18 cellular contexts compared by ENCODE assay signal in genomic region chr12:121331268-121331667, GRCh38. TPM values are rescaled to one million over a fixed set of nuclear protein-coding genes. Genes with fewer than 3 reads are reported as not detected.
A peak's percentile ranks its signal among the peaks of the same experiment; 100 is the strongest.
DNase-seq lines count a peak whose midpoint lies in the region; ATAC-seq, FAIRE-seq and TF ChIP-seq lines count a peak whose summit lies in the region.
"Had no signal": no experiment of that assay in that cellular context is flagged by ENCODE, and none has a peak within 500 bp of the region (broad histone marks: within the 10 kb centered on the region; RNA-seq: fewer than 3 reads in every experiment).

No MANE protein-coding gene starts in this region.

- H3K27ac Mint-ChIP-seq in activated CD4-positive, alpha-beta T cell treated with anti-CD3 and anti-CD28 coated beads, Interleukin-2, amount 10 ng/mL, durations not matched to agents 24 days and 14 days = no peak overlapping the region
- H3K27ac Mint-ChIP-seq in naive thymus-derived CD8-positive, alpha-beta T cell = peak overlapping the region in 2 of 10 donors; percentile 32 to 51

- H3K9me3 Mint-ChIP-seq in activated CD4-positive, alpha-beta T cell treated with anti-CD3 and anti-CD28 coated beads, Interleukin-2, amount 10 ng/mL, durations not matched to agents 24 days and 14 days = no peaks in the 10 kb centered on the region
- no peaks in the 10 kb centered on the region for H3K9me3 Mint-ChIP-seq in naive thymus-derived CD8-positive, alpha-beta T cell
- H3K9me3 Mint-ChIP-seq: CD4-positive, CD25-positive, alpha-beta regulatory T cell had no signal

- H3K9me3 ChIP-seq in SK-N-MC (ENCODE audit: low read depth, low read length) = no peaks in the 10 kb centered on the region
- H3K9me3 ChIP-seq in pancreas = no peaks in the 10 kb centered on the region
- H3K9me3 ChIP-seq in MG63 = no peaks in the 10 kb centered on the region
- H3K9me3 ChIP-seq: Caco-2, SJCRH30 had no signal

- H3K9ac ChIP-seq in SK-N-MC (ENCODE audit: insufficient read length) = no peak overlapping the region
- H3K9ac ChIP-seq: KMS-11 had no signal

- TF ChIP-seq CTCF in fibroblast of mammary gland (conservative IDR thresholded peaks at IDR 0.05; ENCODE audit: control insufficient read depth, insufficient read depth, low read depth, low read length) (no peak), pancreas (IDR thresholded peaks at IDR 0.05) (no peak)

- no peaks in the 10 kb centered on the region for H3K27me3 Mint-ChIP-seq in activated CD4-positive, alpha-beta T cell treated with anti-CD3 and anti-CD28 coated beads, Interleukin-2, amount 10 ng/mL, durations not matched to agents 24 days and 14 days
- no peaks in the 10 kb centered on the region for H3K27me3 Mint-ChIP-seq in naive thymus-derived CD8-positive, alpha-beta T cell
- H3K27me3 Mint-ChIP-seq: CD4-positive, CD25-positive, alpha-beta regulatory T cell had no signal

- DNase-seq in DMS53 treated with DMSO at 0.1 percent for 48 hours (lab: John Stamatoyannopoulos, UW; ENCODE audit: unreplicated experiment) = peak; percentile 6
- DNase-seq in SK-N-MC (ENCODE audit: low read depth, low spot score) = no peak
- DNase-seq in fibroblast of mammary gland (ENCODE audit: low read depth) = peak; percentile 5
- DNase-seq in pancreas = no peak
- DNase-seq in activated CD4-positive, alpha-beta T cell treated with anti-CD3 and anti-CD28 coated beads, Interleukin-2, amount 10 ng/mL, durations not matched to agents 24 days and 14 days = no peak
- no peak for DNase-seq in naive thymus-derived CD8-positive, alpha-beta T cell
- DNase-seq in MG63 = no peak
- DNase-seq: Caco-2; CD4-positive, CD25-positive, alpha-beta regulatory T cell; H7; NCI-H1048; NCI-H1694; NCI-H2107; NCI-H446; NCI-H748 treated with DMSO at 0.1 percent for 48 hours; OCI-M1; SJCRH30 had no signal

- H3K27me3 ChIP-seq in pancreas (no peaks in the 10 kb centered on the region), MG63 (no peaks in the 10 kb centered on the region)
- H3K27me3 ChIP-seq: SJCRH30 had no signal

- 53 to 56% methylated on average over 7 of the region's 7 CpGs for WGBS in pancreas, 2 donors

- H3K36me3 Mint-ChIP-seq in activated CD4-positive, alpha-beta T cell treated with anti-CD3 and anti-CD28 coated beads, Interleukin-2, amount 10 ng/mL, durations not matched to agents 24 days and 14 days (ENCODE audit: low read depth) = peaks cover 71% of the 10 kb centered on the region
- peaks cover 0 to 93% (median 27%) of the 10 kb centered on the region in 3 donors for H3K36me3 Mint-ChIP-seq in naive thymus-derived CD8-positive, alpha-beta T cell

- intact Hi-C loops in pancreas (cut with DNase I) = loop anchor here in 2 of 3 donors (5.0 to 10.0 kb wide), 2 partner anchors 111 to 114 kb away; no protein-coding TSS in a partner anchor
- intact Hi-C loops in activated CD4-positive, alpha-beta T cell treated with anti-CD3 and anti-CD28 coated beads, Interleukin-2, amount 10 ng/mL, durations not matched to agents 24 days and 14 days (cut with micrococcal nuclease) = loop anchor here (5.0 kb wide), 1 partner anchor 96 kb away; no protein-coding TSS in a partner anchor

- H3K4me1 ChIP-seq in pancreas = peaks cover 15 to 33% (median 28%) of the 10 kb centered on the region in 3 donors
- H3K4me1 ChIP-seq: Caco-2, SJCRH30 had no signal

- H3K36me3 ChIP-seq in SK-N-MC (ENCODE audit: insufficient read depth, low read length) (peaks cover 90% of the 10 kb centered on the region), pancreas (peaks cover 0 to 50% (median 0%) of the 10 kb centered on the region in 3 donors), MG63 (peaks cover 96% of the 10 kb centered on the region)

- no peak for FAIRE-seq in pancreas (lab: Jason Lieb, UNC)

- H3K4me1 Mint-ChIP-seq in activated CD4-positive, alpha-beta T cell treated with anti-CD3 and anti-CD28 coated beads, Interleukin-2, amount 10 ng/mL, durations not matched to agents 24 days and 14 days = peaks cover 3% of the 10 kb centered on the region
- peaks cover 0 to 3% (median 1%) of the 10 kb centered on the region in 4 donors for H3K4me1 Mint-ChIP-seq in naive thymus-derived CD8-positive, alpha-beta T cell

- peak in 3 of 4 donors; percentile 28 to 54 (median 41) for ATAC-seq in pancreas
- ATAC-seq in naive thymus-derived CD8-positive, alpha-beta T cell = no peak

- H3K27ac ChIP-seq in SK-N-MC (0 out of 2 replicates have a peak overlapping the region, but pooled peaks have one; percentile 26), pancreas (peak overlapping the region in 3 of 4 donors; percentile 6 to 62 (median 53))
- H3K27ac ChIP-seq: KMS-11, SJCRH30 had no signal

- POLR2A ChIA-PET in naive thymus-derived CD8-positive, alpha-beta T cell (lab: Charles Lee) = no interaction called here

- no peak overlapping the region for H3K4me3 ChIP-seq in SK-N-MC
- no peak overlapping the region for H3K4me3 ChIP-seq in fibroblast of mammary gland (ENCODE audit: control insufficient read depth, low read depth, low read length)
- H3K4me3 ChIP-seq in pancreas = no peak overlapping the region
- no peak overlapping the region for H3K4me3 ChIP-seq in MG63
- H3K4me3 ChIP-seq: SJCRH30 had no signal

- H3K4me3 Mint-ChIP-seq in activated CD4-positive, alpha-beta T cell treated with anti-CD3 and anti-CD28 coated beads, Interleukin-2, amount 10 ng/mL, durations not matched to agents 24 days and 14 days = no peak overlapping the region
- no peak overlapping the region for H3K4me3 Mint-ChIP-seq in naive thymus-derived CD8-positive, alpha-beta T cell
- H3K4me3 Mint-ChIP-seq: CD4-positive, CD25-positive, alpha-beta regulatory T cell had no signal

RNA-seq across cellular contexts. Expression of gene ANAPC5, which starts 20.9 kb away (rescaled TPM):
- 10 to 100 TPM; 58.0 to 90.4 (median 72.7) TPM for total RNA-seq in pancreas
- polyA plus RNA-seq in pancreas = 100 to 1,000 TPM; 135 to 183 TPM
- 151 and 154 TPM in 2 replicates for total RNA-seq in activated CD4-positive, alpha-beta T cell treated with anti-CD3 and anti-CD28 coated beads, Interleukin-2, amount 10 ng/mL, durations not matched to agents 24 days and 14 days
- total RNA-seq in naive thymus-derived CD8-positive, alpha-beta T cell = 100 to 1,000 TPM; 133 to 148 TPM
- polyA plus RNA-seq in naive thymus-derived CD8-positive, alpha-beta T cell = 100 to 1,000 TPM in 2 of 3 donors, 10 to 100 TPM in 1; 91.2 to 150 (median 135) TPM
- total RNA-seq in MG63 (2014; rRNA removed; shearing (Covaris generic); ENCODE audit: low replicate concordance) = 156 and 273 TPM in 2 replicates

RNA-seq across cellular contexts. Expression of gene CAMKK2, which starts 34.8 kb away (rescaled TPM):
- total RNA-seq in pancreas = 10 to 100 TPM in 5 of 6 donors, 1 to 10 TPM in 1; 9.3 to 26.7 (median 13.0) TPM
- polyA plus RNA-seq in pancreas = 10 to 100 TPM in 1 of 2 donors, 1 to 10 TPM in 1; 9.6 to 15.4 TPM
- total RNA-seq in activated CD4-positive, alpha-beta T cell treated with anti-CD3 and anti-CD28 coated beads, Interleukin-2, amount 10 ng/mL, durations not matched to agents 24 days and 14 days = 37.4 and 38.2 TPM in 2 replicates
- 10 to 100 TPM; 14.1 to 15.1 TPM for total RNA-seq in naive thymus-derived CD8-positive, alpha-beta T cell
- polyA plus RNA-seq in naive thymus-derived CD8-positive, alpha-beta T cell = 10 to 100 TPM; 10.0 to 15.5 (median 14.0) TPM
- 35.9 and 36.6 TPM in 2 replicates for total RNA-seq in MG63 (2014; rRNA removed; shearing (Covaris generic); ENCODE audit: low replicate concordance)

Comparison
In these comparisons a context has a peak if more than half of its experiments do, and no peak if none do; other contexts are left out.
1. DNase-seq: peak in DMS53 treated with DMSO at 0.1 percent for 48 hours (single experiment) and fibroblast of mammary gland (single experiment); none in SK-N-MC (single experiment), pancreas (0 of 6), activated CD4-positive, alpha-beta T cell treated with anti-CD3 and anti-CD28 coated beads, Interleukin-2, amount 10 ng/mL, durations not matched to agents 24 days and 14 days (single experiment), naive thymus-derived CD8-positive, alpha-beta T cell (0 of 10) and MG63 (single experiment).
2. ATAC-seq: peak in pancreas (3 of 4); none in naive thymus-derived CD8-positive, alpha-beta T cell (0 of 2).